In the genomic region with DNA sequence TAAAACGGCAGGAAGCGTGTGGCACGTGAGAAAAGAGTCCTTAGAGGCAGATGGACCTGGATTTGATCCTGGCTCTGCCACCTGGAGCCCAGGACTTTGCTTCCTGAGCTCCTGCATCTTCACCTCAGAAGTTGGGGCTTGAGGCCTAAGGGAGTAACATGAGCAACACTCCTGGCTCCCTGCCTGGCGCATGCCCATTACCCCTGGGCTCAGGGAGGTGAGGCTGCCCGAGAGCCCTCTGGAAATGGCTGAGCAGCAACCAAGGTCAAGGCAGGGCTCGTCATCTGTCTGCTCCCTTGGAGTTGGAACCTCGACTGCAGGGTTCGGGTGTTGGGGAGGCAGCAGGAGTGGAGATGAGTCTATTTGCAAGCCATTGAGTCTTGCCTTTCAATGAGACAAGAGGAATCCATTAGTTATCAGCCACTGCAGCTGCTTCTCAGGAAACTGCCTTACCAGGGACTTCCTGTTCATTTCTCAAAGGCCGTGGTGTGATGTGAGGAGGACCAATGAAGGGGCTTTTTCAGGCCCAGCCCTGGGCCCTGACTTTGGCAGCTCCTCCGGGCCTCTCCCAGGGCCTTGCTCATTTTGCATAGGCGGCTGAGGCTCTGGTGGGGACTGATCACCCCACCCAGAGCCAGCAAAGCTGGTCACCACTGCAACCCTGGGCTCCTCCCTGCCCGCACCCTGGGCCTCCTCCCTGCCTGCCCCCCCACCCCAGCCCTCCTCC, we compare ENCODE assay signal across 8 cellular contexts. TPM values are rescaled to one million over a fixed set of nuclear protein-coding genes. Genes with fewer than 3 reads are reported as not detected.
DNase-seq lines count a peak whose midpoint lies in the region; ATAC-seq and TF ChIP-seq lines count a peak whose summit lies in the region.

No MANE protein-coding gene starts in this region.

- H3K27me3 Mint-ChIP-seq in chondrocyte (ENCODE audit: low read depth) = no peaks in the 10 kb centered on the region

- H3K27ac ChIP-seq in SJCRH30 (peak overlapping the region; percentile 48), thymus (ENCODE audit: low read depth) (peak overlapping the region; percentile 92)

- ATAC-seq in GM19467 (IDR thresholded peaks at IDR 0.05; ENCODE audit: unreplicated experiment) (peak; percentile 85), HG03521 (IDR thresholded peaks at IDR 0.05; ENCODE audit: unreplicated experiment) (peak; percentile 91)

- H3K4me1 ChIP-seq in SJCRH30 (peaks cover 10% of the 10 kb centered on the region), thymus (ENCODE audit: control insufficient read depth, insufficient read depth, low read length) (peaks cover 39% of the 10 kb centered on the region), BE2C (peaks cover 3% of the 10 kb centered on the region; the same call in 1 of the 2 replicates)

- peaks cover 61% of the 10 kb centered on the region for H3K4me1 Mint-ChIP-seq in chondrocyte (ENCODE audit: low read depth)

- H3K27ac Mint-ChIP-seq in chondrocyte (ENCODE audit: unreplicated experiment) = peak overlapping the region; percentile 95

- H3K36me3 ChIP-seq in SJCRH30 = no peaks in the 10 kb centered on the region
- peaks cover 16% of the 10 kb centered on the region for H3K36me3 ChIP-seq in thymus (ENCODE audit: control insufficient read depth, insufficient read depth)
- H3K36me3 ChIP-seq in BE2C = no peaks in the 10 kb centered on the region; the same call in none of the 2 replicates

- H3K36me3 Mint-ChIP-seq in chondrocyte (ENCODE audit: low read depth) = peaks cover 13% of the 10 kb centered on the region

- no peak overlapping the region for H3K4me3 Mint-ChIP-seq in chondrocyte (ENCODE audit: unreplicated experiment)

- H3K27me3 ChIP-seq in SJCRH30 = no peaks in the 10 kb centered on the region
- no peaks in the 10 kb centered on the region for H3K27me3 ChIP-seq in thymus (ENCODE audit: control insufficient read depth, insufficient read depth)
- H3K27me3 ChIP-seq in BE2C = no peaks in the 10 kb centered on the region

- DNase-seq in GM03348 (ENCODE audit: low spot score) (peak; percentile 79), SJCRH30 (peak; percentile 78 to 87), chondrocyte (ENCODE audit: low spot score) (peak; percentile 59), lung microvascular endothelial cell (ENCODE audit: low read depth in 2 of 2) (peak; percentile 12 to 83), BE2C (no peak)

- H3K9me3 ChIP-seq in SJCRH30 (replicated peaks) (no peaks in the 10 kb centered on the region), thymus (ENCODE audit: control insufficient read depth) (no peaks in the 10 kb centered on the region), BE2C (no peaks in the 10 kb centered on the region)

- no peaks in the 10 kb centered on the region for H3K9me3 Mint-ChIP-seq in chondrocyte (ENCODE audit: low read depth)

- H3K4me3 ChIP-seq in SJCRH30 = no peak overlapping the region
- H3K4me3 ChIP-seq in thymus (ENCODE audit: low read length) = peak overlapping the region; percentile 5
- H3K4me3 ChIP-seq in BE2C (ENCODE audit: low read depth, low read length) = no peak overlapping the region

- WGBS in thymus = 30% methylated on average over 12 of the region's 12 CpGs

- TF ChIP-seq CTCF in chondrocyte (IDR thresholded peaks at IDR 0.05) (no peak), BE2C (IDR thresholded peaks at IDR 0.05; ENCODE audit: low read depth, low read length) (no peak)

RNA-seq across cellular contexts. Expression of gene FADS2, which starts 6.3 kb away (rescaled TPM):
- 13.3 and 14.2 TPM in 2 replicates for total RNA-seq in SJCRH30 (2014; rRNA removed; shearing (Covaris generic))
- 202 to 315 TPM (median 297 TPM) in 3 replicates for total RNA-seq in chondrocyte
- total RNA-seq in lung microvascular endothelial cell = 41.3 and 80.0 TPM in 2 replicates
- polyA plus RNA-seq in thymus = 11.2 TPM
- 54.5 TPM for polyA plus RNA-seq in BE2C (2012; ENCODE audit: insufficient read depth, insufficient read length, low read depth)

RNA-seq across cellular contexts. Expression of gene FADS1, which starts 17.6 kb away (rescaled TPM):
- 94.6 and 105 TPM in 2 replicates for total RNA-seq in SJCRH30 (2014; rRNA removed; shearing (Covaris generic))
- total RNA-seq in chondrocyte (72.6 to 95.5 TPM (median 74.6 TPM) in 3 replicates), lung microvascular endothelial cell (24.2 and 30.9 TPM in 2 replicates)
- 4.4 TPM for polyA plus RNA-seq in thymus
- 29.5 TPM for polyA plus RNA-seq in BE2C (2012; ENCODE audit: insufficient read depth, insufficient read length, low read depth)

RNA-seq across cellular contexts. Expression of gene FEN1, which starts 41.7 kb away (rescaled TPM):
- 87.3 and 92.0 TPM in 2 replicates for total RNA-seq in SJCRH30 (2014; rRNA removed; shearing (Covaris generic))
- 12.6 to 27.1 TPM (median 13.2 TPM) in 3 replicates for total RNA-seq in chondrocyte
- 8.3 and 19.2 TPM in 2 replicates for total RNA-seq in lung microvascular endothelial cell
- 10.0 TPM for polyA plus RNA-seq in thymus
- 58.3 TPM for polyA plus RNA-seq in BE2C (2012; ENCODE audit: insufficient read depth, insufficient read length, low read depth)

RNA-seq across cellular contexts. Expression of gene TMEM258, which starts 42.0 kb away (rescaled TPM):
- 95.5 and 123 TPM in 2 replicates for total RNA-seq in SJCRH30 (2014; rRNA removed; shearing (Covaris generic))
- total RNA-seq in chondrocyte (103 to 133 TPM (median 106 TPM) in 3 replicates), lung microvascular endothelial cell (116 and 161 TPM in 2 replicates)
- polyA plus RNA-seq in thymus = 148 TPM
- polyA plus RNA-seq in BE2C (2012; ENCODE audit: insufficient read depth, insufficient read length, low read depth) = 262 TPM

RNA-seq across cellular contexts. Expression of gene FADS3, which starts 56.9 kb away (rescaled TPM):
- 40.5 and 42.1 TPM in 2 replicates for total RNA-seq in SJCRH30 (2014; rRNA removed; shearing (Covaris generic))
- total RNA-seq in chondrocyte (206 to 263 TPM (median 255 TPM) in 3 replicates), lung microvascular endothelial cell (67.6 and 128 TPM in 2 replicates)
- 19.3 TPM for polyA plus RNA-seq in thymus
- 21.4 TPM for polyA plus RNA-seq in BE2C (2012; ENCODE audit: insufficient read depth, insufficient read length, low read depth)
